ENCODE assay signal across 1 cellular context in genomic region chr2:231454361-231454791, GRCh38.
TF ChIP-seq lines count a peak whose summit lies in the region.

No MANE protein-coding gene starts in this region.

TF ChIP-seq in WTC11, 78 proteins besides CTCF, POLR2A, EP300 and RAD21 (continued from another document):
- no peak for TF ChIP-seq ERG (CRISPR knock-in tag; IDR thresholded peaks at IDR 0.05)
- no peak for TF ChIP-seq ZNF281 (CRISPR knock-in tag; IDR thresholded peaks at IDR 0.05)
- no peak for TF ChIP-seq JUN (CRISPR knock-in tag; IDR thresholded peaks at IDR 0.05)
- no peak for TF ChIP-seq ZSCAN18 (CRISPR knock-in tag; IDR thresholded peaks at IDR 0.05)
